ENCODE assay signal across 2 cellular contexts in the genomic region with DNA sequence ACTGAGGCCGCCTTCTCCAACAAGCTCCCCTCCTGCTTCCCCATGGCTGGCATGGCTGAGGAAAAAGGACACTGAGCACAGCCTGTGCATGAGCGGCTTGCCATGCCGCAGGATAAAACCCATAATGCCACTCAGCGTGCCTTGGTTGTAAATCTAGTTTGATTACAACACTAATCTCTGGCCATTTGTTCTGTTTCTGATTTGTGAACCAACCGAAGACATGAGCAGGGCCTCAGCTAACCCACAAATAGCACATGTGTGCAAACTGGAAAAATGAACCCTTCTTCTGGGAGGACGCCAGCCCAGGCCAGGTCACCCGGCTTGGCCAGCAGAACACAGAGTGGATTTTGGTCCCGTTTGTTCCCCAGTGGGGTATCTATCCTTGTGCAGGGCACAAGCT. TPM values are rescaled to one million over a fixed set of nuclear protein-coding genes. Genes with fewer than 3 reads are reported as not detected.
"Had no signal": no experiment of that assay in that cellular context is flagged by ENCODE, and none has a peak within 500 bp of the region (broad histone marks: within the 10 kb centered on the region; RNA-seq: fewer than 3 reads in every experiment).

No MANE protein-coding gene starts in this region.

RNA-seq across cellular contexts. Expression of a gene that starts 56.1 kb away (rescaled TPM):
- total RNA-seq: activated CD4-positive, alpha-beta memory T cell treated with anti-CD3 and anti-CD28 coated beads for 36 hours; activated naive CD4-positive, alpha-beta T cell treated with anti-CD3 and anti-CD28 coated beads for 36 hours had no signal
